9 cellular contexts compared by ENCODE assay signal in genomic region chr2:239253264-239253663, GRCh38.
DNase-seq lines count a peak whose midpoint lies in the region; ATAC-seq, FAIRE-seq and TF ChIP-seq lines count a peak whose summit lies in the region.
"Had no signal": no experiment of that assay in that cellular context is flagged by ENCODE, and none has a peak within 500 bp of the region (broad histone marks: within the 10 kb centered on the region; RNA-seq: fewer than 3 reads in every experiment).

No MANE protein-coding gene starts in this region.

- no peak for DNase-seq in activated naive CD4-positive, alpha-beta T cell treated with anti-CD3 and anti-CD28 coated beads for 36 hours
- no peak for DNase-seq in activated naive CD4-positive, alpha-beta T cell treated with anti-CD3 and anti-CD28 coated beads, Interleukin-2, amount 50 U/mL, for 16 hours
- no peak for DNase-seq in GM12878 (ENCODE audit: low read depth, low spot score)
- no peak for DNase-seq in substantia nigra (lab: John Stamatoyannopoulos, UW)
- no peak for DNase-seq in COLO668 (lab: John Stamatoyannopoulos, UW; ENCODE audit: unreplicated experiment)
- DNase-seq in mesothelial cell of epicardium (ENCODE audit: low spot score in 2 of 2, unreplicated experiment in 2 of 2) = no peak
- DNase-seq in NCI-H2227 treated with DMSO at 0.1 percent for 48 hours (lab: John Stamatoyannopoulos, UW) = no peak

- peaks cover 18% of the 10 kb centered on the region for H3K4me1 ChIP-seq in GM12878 (ENCODE audit: control insufficient read depth, insufficient read depth, low read length)

- H3K4me3 Mint-ChIP-seq in activated naive CD4-positive, alpha-beta T cell treated with anti-CD3 and anti-CD28 coated beads for 36 hours = peak overlapping the region; percentile 64
- H3K4me3 Mint-ChIP-seq in mesothelial cell of epicardium = no peak overlapping the region

- in situ Hi-C loops in GM12878 (cut with MboI) = no loop called here

- H3K27ac ChIP-seq in GM12878 (ENCODE audit: control insufficient read depth, insufficient read depth) (no peak overlapping the region), substantia nigra (ENCODE audit: low read depth, low read length, poor library complexity, severe bottlenecking) (peak overlapping the region; percentile 51)

- peaks cover 2% of the 10 kb centered on the region for H3K9me3 Mint-ChIP-seq in activated naive CD4-positive, alpha-beta T cell treated with anti-CD3 and anti-CD28 coated beads for 36 hours
- peaks cover 13% of the 10 kb centered on the region for H3K9me3 Mint-ChIP-seq in mesothelial cell of epicardium

- peaks cover 76% of the 10 kb centered on the region for H3K4me1 Mint-ChIP-seq in activated naive CD4-positive, alpha-beta T cell treated with anti-CD3 and anti-CD28 coated beads for 36 hours (ENCODE audit: low read depth)
- H3K4me1 Mint-ChIP-seq in mesothelial cell of epicardium = peaks cover 9% of the 10 kb centered on the region

- no peaks in the 10 kb centered on the region for H3K27me3 Mint-ChIP-seq in activated naive CD4-positive, alpha-beta T cell treated with anti-CD3 and anti-CD28 coated beads for 36 hours (ENCODE audit: low read depth)
- H3K27me3 Mint-ChIP-seq in mesothelial cell of epicardium (ENCODE audit: low read depth) = no peaks in the 10 kb centered on the region

- no peak overlapping the region for H2AFZ ChIP-seq in GM12878 (ENCODE audit: control insufficient read depth, low read depth, low read length)

- H3K27me3 ChIP-seq in GM12878 (replicated peaks in 1 of 2; ENCODE audit: control insufficient read depth in 2 of 2, insufficient read depth in 2 of 2, low read length in 1 of 2) = peaks cover 0 to 11% of the 10 kb centered on the region in 2 experiments; a peak in 2 of 4 replicates

- no TSS peak for BruUV-seq in GM12878 (replicated peaks; lab: Mats Ljungman, UMichigan)

- no peak for TF ChIP-seq RAD21 in GM12878 (IDR thresholded peaks at IDR 0.05; ENCODE audit: insufficient read depth, low read depth, low read length)

- H3K36me3 Mint-ChIP-seq in activated naive CD4-positive, alpha-beta T cell treated with anti-CD3 and anti-CD28 coated beads for 36 hours (ENCODE audit: low read depth) = peaks cover 4% of the 10 kb centered on the region
- peaks cover 12% of the 10 kb centered on the region for H3K36me3 Mint-ChIP-seq in mesothelial cell of epicardium

- no peak overlapping the region for H3K27ac Mint-ChIP-seq in activated naive CD4-positive, alpha-beta T cell treated with anti-CD3 and anti-CD28 coated beads for 36 hours
- no peak overlapping the region for H3K27ac Mint-ChIP-seq in mesothelial cell of epicardium

- ATAC-seq in HG03175 (IDR thresholded peaks at IDR 0.05; ENCODE audit: unreplicated experiment) (peak; percentile 64), GM12878 (peak; percentile 95)

- peak; percentile 90 for FAIRE-seq in GM12878 (lab: Jason Lieb, UNC)
- FAIRE-seq: colon had no signal

- WGBS in GM12878 (ENCODE audit: insufficient coverage, insufficient replicate concordance, low lambda C conversion rate, missing lambda C conversion rate) = 0% methylated on average over 7 of the region's 7 CpGs

- H4K20me1 ChIP-seq in GM12878 (ENCODE audit: control insufficient read depth, insufficient read depth) = no peaks in the 10 kb centered on the region; the same call in none of the 2 replicates

- POLR2A ChIA-PET in GM12878 (lab: Charles Lee) = interaction anchor here (0.8 kb wide), 1 partner anchor 13 kb away, joined by 3 read pairs; no protein-coding TSS in a partner anchor

- H3K79me2 ChIP-seq in GM12878 (ENCODE audit: control insufficient read depth, insufficient read depth, low read length) = no peaks in the 10 kb centered on the region

- peak overlapping the region; percentile 63 for H3K4me2 ChIP-seq in GM12878 (ENCODE audit: control insufficient read depth, insufficient read depth)

- CTCF ChIA-PET in activated naive CD4-positive, alpha-beta T cell treated with anti-CD3 and anti-CD28 coated beads for 36 hours (lab: Charles Lee) = interaction anchor here (1.7 kb wide), 1 partner anchor 109 kb away, joined by 7 read pairs; no protein-coding TSS in a partner anchor
- CTCF ChIA-PET in GM12878 (lab: Yijun Ruan, JAX) = interaction anchor here (0.8 to 2.2 kb wide), 8 partner anchors 9 to 144 kb away, joined by 3 to 6 read pairs (median 4); no protein-coding TSS in a partner anchor

- SMC1A ChIA-PET in GM12878 (lab: Charles Lee; ENCODE audit: uncharacterized antibody, unreplicated experiment) = interaction anchor here (0.7 to 1.7 kb wide), 8 partner anchors 14 to 61 kb away, joined by 3 to 5 read pairs (median 3); no protein-coding TSS in a partner anchor

- no peaks in the 10 kb centered on the region for H3K36me3 ChIP-seq in GM12878 (ENCODE audit: control insufficient read depth in 2 of 2, insufficient read depth in 2 of 2, low read length in 1 of 2)

- RAD21 ChIA-PET in GM12878 (lab: Charles Lee; ENCODE audit: unreplicated experiment) = interaction anchor here (0.9 to 2.3 kb wide), 6 partner anchors 14 to 148 kb away, joined by 3 to 7 read pairs (median 5); partner anchors contain the start of gene HDAC4

- TF ChIP-seq EP300 in GM12878 (IDR thresholded peaks at IDR 0.05; ENCODE audit: borderline replicate concordance in 1 of 2, control insufficient read depth in 1 of 2, low read depth in 2 of 2, low read length in 2 of 2) = peak in 1 of 2 experiments; percentile 88; a peak in 2 of 4 replicates

- peak overlapping the region; percentile 16; the same call in 1 of the 2 replicates for H3K4me3 ChIP-seq in GM12878

- H3K9ac ChIP-seq in GM12878 (ENCODE audit: control insufficient read depth, insufficient read depth, low read length) = no peak overlapping the region

- no peak for TF ChIP-seq POLR2A in GM12878 (IDR thresholded peaks at IDR 0.05; ENCODE audit: low read depth, low read length)

- TF ChIP-seq CTCF in GM12878 (IDR thresholded peaks at IDR 0.05 in 2 of 3, conservative IDR thresholded peaks at IDR 0.05 in 1 of 3; ENCODE audit: control insufficient read depth in 2 of 3, extremely low read depth in 1 of 3, insufficient read depth in 1 of 3, low read depth in 3 of 3, low read length in 3 of 3) (no peak), mesothelial cell of epicardium (IDR thresholded peaks at IDR 0.05; ENCODE audit: unreplicated experiment) (no peak)

- peaks cover 4% of the 10 kb centered on the region; the same call in 2 of the 3 replicates for H3K9me3 ChIP-seq in GM12878 (replicated peaks; ENCODE audit: control insufficient read depth, insufficient read depth, low read length)

- intact Hi-C loops in activated naive CD4-positive, alpha-beta T cell treated with anti-CD3 and anti-CD28 coated beads for 36 hours (cut with micrococcal nuclease) = no loop called here
- intact Hi-C loops in GM12878 (cut with micrococcal nuclease; ENCODE audit: unreplicated experiment) = loop anchor here (10.0 kb wide), 1 partner anchor 108 kb away; no protein-coding TSS in a partner anchor

TF ChIP-seq in GM12878, 131 proteins besides CTCF, POLR2A, EP300 and RAD21 (continues in another document):
- TF ChIP-seq DPF2 (IDR thresholded peaks at IDR 0.05) = peak; percentile 80
- peak; percentile 53; the same call in 1 of the 2 replicates for TF ChIP-seq BACH1 (IDR thresholded peaks at IDR 0.05; ENCODE audit: borderline replicate concordance)
- TF ChIP-seq NBN (IDR thresholded peaks at IDR 0.05) = peak; percentile 69; the same call in 1 of the 2 replicates
- no peak for TF ChIP-seq ZNF207 (IDR thresholded peaks at IDR 0.05; ENCODE audit: borderline replicate concordance)
- TF ChIP-seq RUNX3 (IDR thresholded peaks at IDR 0.05; ENCODE audit: low read length) = peak; percentile 80
- no peak for TF ChIP-seq NFXL1 (IDR thresholded peaks at IDR 0.05; ENCODE audit: borderline replicate concordance)
- no peak for TF ChIP-seq CBX3 (IDR thresholded peaks at IDR 0.05; ENCODE audit: borderline replicate concordance, low read depth)
- TF ChIP-seq IKZF1 (conservative IDR thresholded peaks at IDR 0.05) = peak; percentile 39
- TF ChIP-seq SMARCA5 (IDR thresholded peaks at IDR 0.05) = peak; percentile 55; the same call in 1 of the 2 replicates
- peak; percentile 83 to 84; a peak in 3 of 4 replicates for TF ChIP-seq BHLHE40 (IDR thresholded peaks at IDR 0.05; ENCODE audit: borderline replicate concordance in 1 of 2, low read depth in 2 of 2, low read length in 1 of 2)
- TF ChIP-seq EZH2 (IDR thresholded peaks at IDR 0.05; ENCODE audit: borderline replicate concordance, control insufficient read depth, low read depth, low read length) = 0 out of 2 replicates have a peak, but pooled peaks have one; percentile 10
- TF ChIP-seq RELB (IDR thresholded peaks at IDR 0.05; ENCODE audit: low read depth) = peak; percentile 70; the same call in 1 of the 2 replicates
- TF ChIP-seq IRF4 (IDR thresholded peaks at IDR 0.05; ENCODE audit: low read depth, low read length) = peak; percentile 93
- TF ChIP-seq CHD2 (IDR thresholded peaks at IDR 0.05; ENCODE audit: borderline replicate concordance, low read depth, low read length) = peak; percentile 46; the same call in 1 of the 2 replicates
- TF ChIP-seq KLF5 (IDR thresholded peaks at IDR 0.05; ENCODE audit: partially characterized antibody) = peak; percentile 26
- TF ChIP-seq MTA2 (IDR thresholded peaks at IDR 0.05; ENCODE audit: low read depth) = peak; percentile 72
- TF ChIP-seq MXI1 (IDR thresholded peaks at IDR 0.05; ENCODE audit: low read depth, low read length) = 0 out of 2 replicates have a peak, but pooled peaks have one; percentile 38
- no peak for TF ChIP-seq ZNF24 (IDR thresholded peaks at IDR 0.05)
- TF ChIP-seq TBL1XR1 (IDR thresholded peaks at IDR 0.05; ENCODE audit: low read depth, low read length) = 0 out of 2 replicates have a peak, but pooled peaks have one; percentile 27
